8 cellular contexts compared by ENCODE assay signal in the genomic region with DNA sequence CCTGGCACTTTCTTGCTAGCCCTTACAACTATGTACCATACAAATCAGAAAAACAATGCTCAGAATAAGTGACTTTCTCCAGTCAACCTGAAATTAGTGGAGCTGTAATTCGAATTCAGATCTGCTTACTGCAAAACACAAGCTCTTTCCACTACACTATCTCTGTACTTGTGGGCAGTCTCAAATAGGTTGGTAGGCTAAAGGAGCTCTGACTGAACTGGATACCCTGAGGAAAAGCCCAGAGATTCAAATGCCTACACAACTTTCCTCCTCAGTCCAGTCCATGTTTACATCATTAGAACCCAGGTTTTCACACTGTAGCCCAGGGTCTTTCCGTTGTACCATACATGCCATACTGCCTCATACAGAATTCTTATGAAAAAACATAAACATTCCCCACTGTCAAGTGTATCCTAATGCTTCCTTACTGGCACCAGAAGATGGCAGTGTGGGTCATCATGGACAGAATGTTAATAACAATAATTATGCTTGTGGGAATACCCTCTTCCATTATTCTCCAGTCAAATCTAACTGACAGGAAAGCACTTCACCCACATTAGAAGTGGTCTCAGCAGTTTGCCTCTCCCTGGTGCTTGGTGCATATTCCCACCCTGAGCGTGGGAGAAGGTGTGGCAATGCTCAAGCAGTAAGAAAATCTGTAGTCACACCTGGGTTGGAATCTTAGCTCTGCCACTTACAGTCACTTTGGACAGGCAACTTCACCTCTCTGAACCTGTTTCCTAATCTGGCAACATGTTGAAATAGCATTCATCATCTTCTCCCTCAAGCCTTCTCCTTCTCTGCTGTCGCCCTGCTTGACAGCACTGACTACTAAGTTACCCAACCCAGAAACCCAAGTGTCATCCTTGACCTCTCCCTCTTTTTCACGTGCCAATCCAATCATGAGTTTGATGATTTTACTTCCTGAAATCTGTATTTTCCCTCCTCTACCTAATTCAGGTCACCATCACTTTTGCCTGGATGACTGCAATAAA. TPM values are rescaled to one million over a fixed set of nuclear protein-coding genes. Genes with fewer than 3 reads are reported as not detected.
A peak's percentile ranks its signal among the peaks of the same experiment; 100 is the strongest.
DNase-seq lines count a peak whose midpoint lies in the region; ATAC-seq and TF ChIP-seq lines count a peak whose summit lies in the region.

No MANE protein-coding gene starts in this region.

- intact Hi-C loops in activated CD8-positive, alpha-beta T cell treated with anti-CD3 and anti-CD28 coated beads for 36 hours (cut with micrococcal nuclease): loop anchor here (5.0 kb wide), 1 partner anchor 170 kb away; no protein-coding TSS in a partner anchor
- intact Hi-C loops in Right ventricle myocardium superior (cut with DNase I) (loop anchor here (5.0 kb wide), 1 partner anchor 170 kb away; no protein-coding TSS in a partner anchor), sciatic nerve (cut with DNase I) (no loop called here)

- H3K4me1 Mint-ChIP-seq in activated CD8-positive, alpha-beta T cell treated with anti-CD3 and anti-CD28 coated beads for 36 hours (ENCODE audit: low read depth): peaks cover 5% of the 10 kb centered on the region

- DNase-seq in BJ (ENCODE audit: low read depth): no peak
- peak; percentile 26 for DNase-seq in GM20000 (ENCODE audit: low spot score)
- peak; percentile 83 for DNase-seq in NCI-H2227 treated with DMSO at 0.1 percent for 48 hours (lab: John Stamatoyannopoulos, UW)
- DNase-seq in activated CD8-positive, alpha-beta T cell treated with anti-CD3 and anti-CD28 coated beads for 36 hours: peak; percentile 41
- DNase-seq in Right ventricle myocardium superior: no peak
- DNase-seq in sciatic nerve (ENCODE audit: low spot score): no peak

- H3K27me3 ChIP-seq in BJ (ENCODE audit: control insufficient read depth, insufficient read depth, low read length): no peaks in the 10 kb centered on the region; the same call in 1 of the 2 replicates

- no peaks in the 10 kb centered on the region for H3K9me3 Mint-ChIP-seq in activated CD8-positive, alpha-beta T cell treated with anti-CD3 and anti-CD28 coated beads for 36 hours

- H3K36me3 ChIP-seq in BJ (ENCODE audit: control insufficient read depth, insufficient read depth, low read length): no peaks in the 10 kb centered on the region

- POLR2A ChIA-PET in BJ (lab: Charles Lee): interaction anchor here (0.6 kb wide), 1 partner anchor 20 kb away, joined by 3 read pairs; no protein-coding TSS in a partner anchor
- POLR2A ChIA-PET in activated CD8-positive, alpha-beta T cell treated with anti-CD3 and anti-CD28 coated beads for 36 hours (lab: Charles Lee): interaction anchor here (0.6 kb wide), 1 partner anchor 688 kb away, joined by 3 read pairs; no protein-coding TSS in a partner anchor

- H3K4me3 ChIP-seq in BJ (ENCODE audit: low read depth, low read length): no peak overlapping the region

- no peaks in the 10 kb centered on the region for H3K36me3 Mint-ChIP-seq in activated CD8-positive, alpha-beta T cell treated with anti-CD3 and anti-CD28 coated beads for 36 hours (ENCODE audit: low read depth)

- no peak overlapping the region for H3K27ac Mint-ChIP-seq in activated CD8-positive, alpha-beta T cell treated with anti-CD3 and anti-CD28 coated beads for 36 hours

- peaks cover 20% of the 10 kb centered on the region for H3K27me3 Mint-ChIP-seq in activated CD8-positive, alpha-beta T cell treated with anti-CD3 and anti-CD28 coated beads for 36 hours

- no peak overlapping the region for H3K4me3 Mint-ChIP-seq in activated CD8-positive, alpha-beta T cell treated with anti-CD3 and anti-CD28 coated beads for 36 hours

- peak; percentile 85 for TF ChIP-seq CTCF in BJ (IDR thresholded peaks at IDR 0.05; ENCODE audit: insufficient read depth, low read depth, low read length)
- TF ChIP-seq CTCF in GM20000 (IDR thresholded peaks at IDR 0.05; ENCODE audit: extremely low read depth, missing control alignments): peak; percentile 21
- TF ChIP-seq CTCF in activated CD8-positive, alpha-beta T cell treated with anti-CD3 and anti-CD28 coated beads for 36 hours (IDR thresholded peaks at IDR 0.05): peak; percentile 74

- ATAC-seq in activated CD8-positive, alpha-beta T cell treated with anti-CD3 and anti-CD28 coated beads for 36 hours: peak; percentile 42
- ATAC-seq in Right ventricle myocardium superior (ENCODE audit: poor library complexity) (peak; percentile 62), sciatic nerve (peak; percentile 65), GM21447 (IDR thresholded peaks at IDR 0.05; ENCODE audit: unreplicated experiment) (no peak), GM18858 (IDR thresholded peaks at IDR 0.05; ENCODE audit: unreplicated experiment) (no peak)

- CTCF ChIA-PET in BJ (lab: Yijun Ruan, JAX): interaction anchor here (0.6 to 2.9 kb wide), 28 partner anchors 10 to 673 kb away, joined by 3 to 31 read pairs (median 4); a partner anchor contains a TSS
- CTCF ChIA-PET in activated CD8-positive, alpha-beta T cell treated with anti-CD3 and anti-CD28 coated beads for 36 hours (lab: Charles Lee): interaction anchor here (0.7 to 3.5 kb wide), 10 partner anchors 13 to 277 kb away, joined by 3 to 18 read pairs (median 3); a partner anchor contains a TSS

RNA-seq across cellular contexts. Expression of a gene that starts 14.4 kb away (rescaled TPM):
- polyA plus RNA-seq in BJ (2011; rRNA removed): 9.8 and 18.2 TPM in 2 replicates
- polyA minus RNA-seq in BJ (2011; rRNA and poly(A)+ RNA removed): 18.4 and 20.4 TPM in 2 replicates
- 1 to 10 TPM; 5.0 to 5.6 TPM for total RNA-seq in activated CD8-positive, alpha-beta T cell treated with anti-CD3 and anti-CD28 coated beads for 36 hours
- total RNA-seq in Right ventricle myocardium superior: 18.4 TPM
- 35.8 TPM for total RNA-seq in sciatic nerve

Comparison
In these comparisons a context has a peak if more than half of its experiments do, and no peak if none do; other contexts are left out.
1. DNase-seq: peak in GM20000 (single experiment), NCI-H2227 treated with DMSO at 0.1 percent for 48 hours (single experiment) and activated CD8-positive, alpha-beta T cell treated with anti-CD3 and anti-CD28 coated beads for 36 hours (single experiment); none in BJ (single experiment), Right ventricle myocardium superior (single experiment) and sciatic nerve (single experiment).
2. CTCF ChIP-seq: peak in every context shown above with its lines; median percentile 85 in BJ; 74 in activated CD8-positive, alpha-beta T cell treated with anti-CD3 and anti-CD28 coated beads for 36 hours; 21 in GM20000.
3. ATAC-seq: peak in activated CD8-positive, alpha-beta T cell treated with anti-CD3 and anti-CD28 coated beads for 36 hours (single experiment), Right ventricle myocardium superior (single experiment) and sciatic nerve (single experiment); none in GM21447 (single experiment) and GM18858 (single experiment).